Comparison of ENCODE assay signal across 12 cellular contexts in the genomic region with DNA sequence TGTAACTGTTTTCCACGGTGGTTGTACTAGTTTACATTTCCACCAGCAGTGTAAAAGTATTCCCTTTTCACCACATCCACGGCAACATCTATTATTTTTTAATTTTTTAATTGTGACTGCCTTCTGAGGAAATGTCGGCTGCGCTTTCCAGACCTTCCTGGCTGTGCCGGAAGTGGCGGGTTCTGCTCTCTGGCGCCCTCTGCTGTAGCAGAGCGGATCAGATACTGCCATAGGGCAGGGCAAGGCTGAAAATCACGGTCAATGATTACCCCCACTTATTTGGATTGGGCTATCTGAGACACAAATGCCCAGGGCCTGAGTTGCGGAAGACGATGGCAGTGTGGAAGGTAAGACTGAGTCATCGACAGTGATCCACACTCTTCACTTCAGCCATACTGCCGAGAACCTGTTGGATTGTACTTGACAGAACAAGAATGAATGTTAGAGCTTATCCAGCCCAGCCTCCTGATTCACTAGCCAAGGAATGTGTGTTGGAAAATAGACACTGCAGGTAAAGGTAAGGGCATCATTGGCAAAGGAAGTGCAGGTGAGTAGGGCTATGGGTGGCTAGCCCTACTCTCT.
DNase-seq lines count a peak whose midpoint lies in the region; ATAC-seq and TF ChIP-seq lines count a peak whose summit lies in the region.
"Had no signal": no experiment of that assay in that cellular context is flagged by ENCODE, and none has a peak within 500 bp of the region (broad histone marks: within the 10 kb centered on the region; RNA-seq: fewer than 3 reads in every experiment).

No MANE protein-coding gene starts in this region.

- H3K27ac ChIP-seq in heart left ventricle (no peak overlapping the region), endodermal cell (ENCODE audit: low read depth, low read length) (no peak overlapping the region), tibial artery (no peak overlapping the region)
- H3K27ac ChIP-seq in naive thymus-derived CD4-positive, alpha-beta T cell (ENCODE audit: low read depth, low read length): no peak overlapping the region
- H3K27ac ChIP-seq: coronary artery, upper lobe of left lung had no signal

- H3K36me3 Mint-ChIP-seq in endodermal cell (ENCODE audit: low read depth): peaks cover 26% of the 10 kb centered on the region
- no peaks in the 10 kb centered on the region for H3K36me3 Mint-ChIP-seq in activated naive CD4-positive, alpha-beta T cell treated with anti-CD3 and anti-CD28 coated beads, Interleukin-2, amount 10 ng/mL, durations not matched to agents 7 days and 5 days
- no peaks in the 10 kb centered on the region for H3K36me3 Mint-ChIP-seq in naive thymus-derived CD4-positive, alpha-beta T cell

- H3K9me3 ChIP-seq in heart left ventricle (peaks cover 0 to 4% (median 0%) of the 10 kb centered on the region in 12 donors), endodermal cell (ENCODE audit: control insufficient read depth, low read length) (no peaks in the 10 kb centered on the region), tibial artery (no peaks in the 10 kb centered on the region)
- peaks cover 0 to 3% (median 0%) of the 10 kb centered on the region in 3 experiments for H3K9me3 ChIP-seq in naive thymus-derived CD4-positive, alpha-beta T cell (ENCODE audit: control insufficient read depth in 2 of 3, low read length in 3 of 3)
- H3K9me3 ChIP-seq: upper lobe of left lung had no signal

- 91 to 95% (median 93%) methylated on average over 13 of the region's 13 CpGs for WGBS in heart left ventricle, 4 donors
- WGBS in endodermal cell (ENCODE audit: insufficient coverage in 1 of 2, insufficient read length in 1 of 2), 2 experiments: 86 to 93% methylated on average over 6 to 13 of the region's 13 CpGs

- intact Hi-C loops in heart left ventricle (cut with DNase I) (no loop called here), left ventricle myocardium superior (cut with micrococcal nuclease) (no loop called here), tibial artery (cut with DNase I; ENCODE audit: low total_unique reads) (no loop called here)
- intact Hi-C loops in naive thymus-derived CD4-positive, alpha-beta T cell (cut with micrococcal nuclease): no loop called here

- no peak for DNase-seq in heart left ventricle
- no peak for DNase-seq in left ventricle myocardium superior
- peak; percentile 91 for DNase-seq in endodermal cell
- no peak for DNase-seq in tibial artery
- DNase-seq in activated naive CD4-positive, alpha-beta T cell treated with anti-CD3 and anti-CD28 coated beads, Interleukin-2, amount 10 ng/mL, durations not matched to agents 7 days and 5 days: no peak
- DNase-seq in retina: no peak
- no peak for DNase-seq in naive thymus-derived CD4-positive, alpha-beta T cell
- DNase-seq: NCI-H524 treated with DMSO at 0.1 percent for 48 hours; stimulated activated CD4-positive, alpha-beta T cell treated with anti-CD3 and anti-CD28 coated beads, Interleukin-12 subunit alpha, Interleukin-12 subunit beta, amount 100 ng/mL, for 4 hours; upper lobe of left lung had no signal

- CTCF ChIA-PET in activated naive CD4-positive, alpha-beta T cell treated with anti-CD3 and anti-CD28 coated beads, Interleukin-2, amount 10 ng/mL, durations not matched to agents 7 days and 5 days (lab: Charles Lee): no interaction called here
- CTCF ChIA-PET in naive thymus-derived CD4-positive, alpha-beta T cell (lab: Charles Lee): no interaction called here

- no peak overlapping the region for H3K27ac Mint-ChIP-seq in endodermal cell
- no peak overlapping the region for H3K27ac Mint-ChIP-seq in activated naive CD4-positive, alpha-beta T cell treated with anti-CD3 and anti-CD28 coated beads, Interleukin-2, amount 10 ng/mL, durations not matched to agents 7 days and 5 days
- no peak overlapping the region for H3K27ac Mint-ChIP-seq in naive thymus-derived CD4-positive, alpha-beta T cell

- H3K36me3 ChIP-seq in heart left ventricle (no peaks in the 10 kb centered on the region), endodermal cell (ENCODE audit: control insufficient read depth, insufficient read depth, low read length) (no peaks in the 10 kb centered on the region), tibial artery (no peaks in the 10 kb centered on the region)
- no peaks in the 10 kb centered on the region for H3K36me3 ChIP-seq in naive thymus-derived CD4-positive, alpha-beta T cell (ENCODE audit: control insufficient read depth in 2 of 3, insufficient read depth in 3 of 3, low read length in 3 of 3)
- H3K36me3 ChIP-seq: upper lobe of left lung had no signal

- peaks cover 10% of the 10 kb centered on the region for H3K27me3 Mint-ChIP-seq in endodermal cell (ENCODE audit: insufficient read depth)
- no peaks in the 10 kb centered on the region for H3K27me3 Mint-ChIP-seq in activated naive CD4-positive, alpha-beta T cell treated with anti-CD3 and anti-CD28 coated beads, Interleukin-2, amount 10 ng/mL, durations not matched to agents 7 days and 5 days
- peaks cover 0 to 25% (median 13%) of the 10 kb centered on the region in 5 donors for H3K27me3 Mint-ChIP-seq in naive thymus-derived CD4-positive, alpha-beta T cell

- H3K9ac ChIP-seq in endodermal cell (ENCODE audit: extremely low read depth, low read length, poor library complexity, severe bottlenecking): no peak overlapping the region

- POLR2A ChIA-PET in naive thymus-derived CD4-positive, alpha-beta T cell (lab: Charles Lee): no interaction called here

- peaks cover 12% of the 10 kb centered on the region for H3K9me3 Mint-ChIP-seq in endodermal cell
- H3K9me3 Mint-ChIP-seq in activated naive CD4-positive, alpha-beta T cell treated with anti-CD3 and anti-CD28 coated beads, Interleukin-2, amount 10 ng/mL, durations not matched to agents 7 days and 5 days: no peaks in the 10 kb centered on the region
- H3K9me3 Mint-ChIP-seq in naive thymus-derived CD4-positive, alpha-beta T cell: peaks cover 0 to 10% (median 0%) of the 10 kb centered on the region in 11 donors

- TF ChIP-seq CTCF in heart left ventricle (IDR thresholded peaks at IDR 0.05): peak in 9 of 12 donors; percentile 12 to 34 (median 28)
- TF ChIP-seq CTCF in LNCAP (IDR thresholded peaks at IDR 0.05): peak; percentile 57
- TF ChIP-seq CTCF in endodermal cell (conservative IDR thresholded peaks at IDR 0.05): peak; percentile 88
- TF ChIP-seq CTCF in tibial artery (IDR thresholded peaks at IDR 0.05): peak; percentile 9 to 13

- ATAC-seq in heart left ventricle: no peak
- no peak for ATAC-seq in left ventricle myocardium superior
- no peak for ATAC-seq in naive thymus-derived CD4-positive, alpha-beta T cell

- H3K4me3 Mint-ChIP-seq in endodermal cell: no peak overlapping the region
- no peak overlapping the region for H3K4me3 Mint-ChIP-seq in activated naive CD4-positive, alpha-beta T cell treated with anti-CD3 and anti-CD28 coated beads, Interleukin-2, amount 10 ng/mL, durations not matched to agents 7 days and 5 days
- no peak overlapping the region for H3K4me3 Mint-ChIP-seq in naive thymus-derived CD4-positive, alpha-beta T cell

- no peaks in the 10 kb centered on the region for H3K27me3 ChIP-seq in heart left ventricle
- H3K27me3 ChIP-seq in endodermal cell (ENCODE audit: control insufficient read depth, insufficient read depth, low read length, poor library complexity, severe bottlenecking): no peaks in the 10 kb centered on the region
- H3K27me3 ChIP-seq in tibial artery: no peaks in the 10 kb centered on the region
- no peaks in the 10 kb centered on the region for H3K27me3 ChIP-seq in naive thymus-derived CD4-positive, alpha-beta T cell (ENCODE audit: control insufficient read depth in 2 of 2, insufficient read depth in 2 of 2, low read length in 2 of 2)
- H3K27me3 ChIP-seq: upper lobe of left lung had no signal

- TF ChIP-seq POLR2A in heart left ventricle (IDR thresholded peaks at IDR 0.05): no peak

- H3K4me3 ChIP-seq in heart left ventricle: no peak overlapping the region
- H3K4me3 ChIP-seq in endodermal cell (ENCODE audit: low read length): no peak overlapping the region
- no peak overlapping the region for H3K4me3 ChIP-seq in tibial artery
- H3K4me3 ChIP-seq in naive thymus-derived CD4-positive, alpha-beta T cell (ENCODE audit: low read length): no peak overlapping the region
- H3K4me3 ChIP-seq: coronary artery, upper lobe of left lung had no signal

- H3K4me1 Mint-ChIP-seq in endodermal cell: peaks cover 16% of the 10 kb centered on the region
- no peaks in the 10 kb centered on the region for H3K4me1 Mint-ChIP-seq in activated naive CD4-positive, alpha-beta T cell treated with anti-CD3 and anti-CD28 coated beads, Interleukin-2, amount 10 ng/mL, durations not matched to agents 7 days and 5 days
- no peaks in the 10 kb centered on the region for H3K4me1 Mint-ChIP-seq in naive thymus-derived CD4-positive, alpha-beta T cell

- no peaks in the 10 kb centered on the region for H3K4me1 ChIP-seq in heart left ventricle
- no peaks in the 10 kb centered on the region for H3K4me1 ChIP-seq in endodermal cell (ENCODE audit: control insufficient read depth, insufficient read depth, low read length)
- H3K4me1 ChIP-seq in tibial artery: no peaks in the 10 kb centered on the region
- H3K4me1 ChIP-seq in naive thymus-derived CD4-positive, alpha-beta T cell (ENCODE audit: control insufficient read depth in 2 of 2, insufficient read depth in 2 of 2, low read length in 2 of 2): no peaks in the 10 kb centered on the region
- H3K4me1 ChIP-seq: upper lobe of left lung had no signal

Comparison
In these comparisons a context has a peak if more than half of its experiments do, and no peak if none do; other contexts are left out.
1. CTCF ChIP-seq: peak in every context shown above with its lines; median percentile 88 in endodermal cell; 57 in LNCAP; 28 in heart left ventricle; 11 in tibial artery.